Comparison of ENCODE assay signal across 28 cellular contexts in the genomic region with DNA sequence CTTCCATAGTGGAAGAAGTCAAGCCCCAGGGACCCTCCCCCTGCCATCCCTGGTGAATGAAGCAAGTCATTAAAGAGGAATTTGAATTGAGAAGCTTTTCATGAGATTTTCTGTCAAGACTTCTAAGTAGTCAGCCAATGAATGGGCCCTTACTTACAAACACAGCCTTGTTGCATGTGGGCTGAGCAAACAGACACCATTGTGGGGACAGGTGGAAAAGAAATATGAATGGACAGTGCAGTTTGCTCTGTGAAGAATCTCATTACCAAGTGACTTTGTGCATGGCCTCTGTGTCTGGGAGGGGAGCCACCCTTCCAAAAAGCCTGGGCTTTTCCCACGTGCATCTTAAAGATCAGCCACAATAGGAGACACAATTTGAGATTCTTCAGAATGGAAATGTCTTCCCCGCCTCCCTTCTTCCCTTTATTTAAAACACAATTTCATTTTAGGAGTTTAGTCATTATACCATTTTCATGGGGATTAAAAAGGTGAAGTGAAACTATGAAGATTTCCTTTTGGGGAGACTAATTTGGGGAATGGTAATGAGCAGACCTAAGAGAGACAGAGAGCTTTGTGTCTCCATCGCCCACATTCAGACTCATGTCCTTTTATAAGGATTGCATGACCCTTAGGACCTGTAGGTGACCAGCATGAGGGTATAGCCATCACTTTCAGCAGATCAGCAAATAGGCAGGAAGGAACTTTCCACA.
DNase-seq lines count a peak whose midpoint lies in the region; ATAC-seq and TF ChIP-seq lines count a peak whose summit lies in the region.
"Had no signal": no experiment of that assay in that cellular context is flagged by ENCODE, and none has a peak within 500 bp of the region (broad histone marks: within the 10 kb centered on the region; RNA-seq: fewer than 3 reads in every experiment).

No MANE protein-coding gene starts in this region.

- H3K9me3 Mint-ChIP-seq in memory B cell: peaks cover 2% of the 10 kb centered on the region

- H3K9ac ChIP-seq in OCI-LY3 (ENCODE audit: low read length): peak overlapping the region; percentile 79

- H3K36me3 Mint-ChIP-seq in memory B cell: no peaks in the 10 kb centered on the region
- H3K36me3 Mint-ChIP-seq: activated naive CD8-positive, alpha-beta T cell treated with anti-CD3 and anti-CD28 coated beads for 36 hours; CD4-positive, CD25-positive, alpha-beta regulatory T cell; naive B cell; T-cell had no signal

- no peaks in the 10 kb centered on the region for H3K79me2 ChIP-seq in OCI-LY3 (ENCODE audit: low read length)

- H3K4me2 ChIP-seq in OCI-LY3 (ENCODE audit: low read length): peak overlapping the region; percentile 74

- no peaks in the 10 kb centered on the region for H3K9me3 ChIP-seq in OCI-LY3 (ENCODE audit: insufficient read depth, low read length)
- H3K9me3 ChIP-seq: body of pancreas, esophagus muscularis mucosa, gastrocnemius medialis, MG63, pancreas had no signal

- no peaks in the 10 kb centered on the region for H4K20me1 ChIP-seq in OCI-LY3 (ENCODE audit: insufficient read depth, low read length)

- H3K27me3 Mint-ChIP-seq in memory B cell: no peaks in the 10 kb centered on the region
- H3K27me3 Mint-ChIP-seq: activated CD4-positive, alpha-beta T cell treated with anti-CD3 and anti-CD28 coated beads, Interleukin-2, amount 10 ng/mL, durations not matched to agents 7 days and 5 days; activated naive CD8-positive, alpha-beta T cell treated with anti-CD3 and anti-CD28 coated beads for 36 hours; activated T-helper 17 cell treated with anti-CD3 and anti-CD28 coated beads, Interleukin-2, amount 50 U/mL, for 72 hours; CD4-positive, CD25-positive, alpha-beta regulatory T cell; naive B cell; T-cell had no signal

- no peak overlapping the region for H3K27ac Mint-ChIP-seq in memory B cell
- H3K27ac Mint-ChIP-seq: activated CD4-positive, alpha-beta T cell treated with anti-CD3 and anti-CD28 coated beads, Interleukin-2, amount 10 ng/mL, durations not matched to agents 7 days and 5 days; activated naive CD8-positive, alpha-beta T cell treated with anti-CD3 and anti-CD28 coated beads for 36 hours; activated T-helper 17 cell treated with anti-CD3 and anti-CD28 coated beads, Interleukin-2, amount 50 U/mL, for 72 hours; CD4-positive, CD25-positive, alpha-beta regulatory T cell; HFFc6; naive B cell; T-cell had no signal

- H3K36me3 ChIP-seq in OCI-LY3 (replicated peaks; ENCODE audit: low read depth, low read length): no peaks in the 10 kb centered on the region
- H3K36me3 ChIP-seq: esophagus muscularis mucosa, gastrocnemius medialis, MG63, pancreas had no signal

- in situ Hi-C loops in ACHN (cut with HindIII; ENCODE audit: low pct_ligation_motif_present, low pct_unique_long_range_greater_than_20kb, low sequenced_read_pairs): no loop called here

- H3K4me1 ChIP-seq in OCI-LY3 (ENCODE audit: low read length): peaks cover 53% of the 10 kb centered on the region
- H3K4me1 ChIP-seq: body of pancreas, esophagus muscularis mucosa, gastrocnemius medialis, pancreas had no signal

- peak overlapping the region; percentile 69 for H3K4me3 ChIP-seq in OCI-LY3 (ENCODE audit: low read length)
- H3K4me3 ChIP-seq: body of pancreas, esophagus muscularis mucosa, gastrocnemius medialis, MG63, pancreas had no signal

- ATAC-seq in HG02588 (IDR thresholded peaks at IDR 0.05; ENCODE audit: unreplicated experiment) (peak; percentile 24), memory B cell (ENCODE audit: low read depth) (no peak), GM19035 (IDR thresholded peaks at IDR 0.05; ENCODE audit: unreplicated experiment) (no peak)
- ATAC-seq: activated T-helper 17 cell treated with anti-CD3 and anti-CD28 coated beads, Interleukin-2, amount 50 U/mL, for 72 hours; body of pancreas; gastrocnemius medialis; pancreas; T-cell had no signal

- peaks cover 14% of the 10 kb centered on the region for H3K4me1 Mint-ChIP-seq in memory B cell
- H3K4me1 Mint-ChIP-seq: activated CD4-positive, alpha-beta T cell treated with anti-CD3 and anti-CD28 coated beads, Interleukin-2, amount 10 ng/mL, durations not matched to agents 7 days and 5 days; activated naive CD8-positive, alpha-beta T cell treated with anti-CD3 and anti-CD28 coated beads for 36 hours; activated T-helper 17 cell treated with anti-CD3 and anti-CD28 coated beads, Interleukin-2, amount 50 U/mL, for 72 hours; T-cell had no signal

- no peaks in the 10 kb centered on the region for H3K27me3 ChIP-seq in OCI-LY3 (ENCODE audit: low read depth, low read length)
- H3K27me3 ChIP-seq: body of pancreas, esophagus muscularis mucosa, gastrocnemius medialis, MG63, pancreas had no signal

- peak overlapping the region; percentile 11 for H3K4me3 Mint-ChIP-seq in memory B cell
- H3K4me3 Mint-ChIP-seq: activated CD4-positive, alpha-beta T cell treated with anti-CD3 and anti-CD28 coated beads, Interleukin-2, amount 10 ng/mL, durations not matched to agents 7 days and 5 days; activated naive CD8-positive, alpha-beta T cell treated with anti-CD3 and anti-CD28 coated beads for 36 hours; activated T-helper 17 cell treated with anti-CD3 and anti-CD28 coated beads, Interleukin-2, amount 50 U/mL, for 72 hours; CD4-positive, CD25-positive, alpha-beta regulatory T cell; HFFc6; naive B cell; T-cell had no signal

- H2AFZ ChIP-seq in OCI-LY3 (ENCODE audit: low read depth, low read length): no peak overlapping the region; the same call in 1 of the 2 replicates

- DNase-seq in GM10266 (ENCODE audit: extremely low spot score) (peak; percentile 21), memory B cell (ENCODE audit: low spot score in 2 of 2) (no peak), hepatic stellate cell (ENCODE audit: low spot score) (no peak), ACHN (no peak)
- no peak for DNase-seq in stimulated activated naive CD4-positive, alpha-beta T cell treated with Interleukin-2 at 50 U/mL for 16 hours (lab: John Stamatoyannopoulos, UW)
- DNase-seq: activated CD4-positive, alpha-beta T cell treated with anti-CD3 and anti-CD28 coated beads, Interleukin-2, amount 10 ng/mL, durations not matched to agents 7 days and 5 days; activated naive CD8-positive, alpha-beta T cell treated with anti-CD3 and anti-CD28 coated beads for 36 hours; body of pancreas; CD4-positive, CD25-positive, alpha-beta regulatory T cell; DMS153; effector memory CD4-positive, alpha-beta T cell; gastrocnemius medialis; HFFc6; mesenchymal stem cell; MG63; naive B cell; NCI-H187 treated with DMSO at 0.1 percent for 48 hours; NCI-H345; NK-92 treated with Interleukin-12 subunit alpha and Interleukin-12 subunit beta, amount 100 ng/mL, for 24 hours; pancreas; Right ventricle myocardium superior; stimulated activated naive CD4-positive, alpha-beta T cell; T-cell had no signal

- TF ChIP-seq CTCF in GM10266 (IDR thresholded peaks at IDR 0.05; ENCODE audit: control insufficient read depth, insufficient read depth, low read depth, missing control alignments) (no peak), OCI-LY3 (IDR thresholded peaks at IDR 0.05; ENCODE audit: low read depth, low read length) (no peak)

- H3K27ac ChIP-seq in OCI-LY3 (ENCODE audit: low read length): peak overlapping the region; percentile 94
- H3K27ac ChIP-seq: body of pancreas, esophagus muscularis mucosa, gastrocnemius medialis, pancreas had no signal
